ENCODE assay signal across 1 cellular context in genomic region chr19:29887498-29887897, GRCh38.
TF ChIP-seq lines count a peak whose summit lies in the region.

No MANE protein-coding gene starts in this region.

TF ChIP-seq in K562, 482 proteins besides CTCF, POLR2A, EP300 and RAD21 (continued from another document):
- TF ChIP-seq MNT (conservative IDR thresholded peaks at IDR 0.05) = peak; percentile 40 to 70; a peak in 3 of 4 replicates
- TF ChIP-seq GABPA (tag; conservative IDR thresholded peaks at IDR 0.05; ENCODE audit: low read depth) = peak; percentile 39; the same call in 1 of the 2 replicates
- TF ChIP-seq MYC (IDR thresholded peaks at IDR 0.05; ENCODE audit: low read depth, low read length) = peak; percentile 71
- no peak for TF ChIP-seq MYC (CRISPR knock-in tag; IDR thresholded peaks at IDR 0.05; ENCODE audit: borderline replicate concordance, low read depth)
- TF ChIP-seq MAFG (tag; conservative IDR thresholded peaks at IDR 0.05) = 0 out of 2 replicates have a peak, but pooled peaks have one; percentile 18
- 0 out of 2 replicates have a peak, but pooled peaks have one; percentile 15 for TF ChIP-seq ATF7 (IDR thresholded peaks at IDR 0.05)
- TF ChIP-seq CTBP1 (IDR thresholded peaks at IDR 0.05; ENCODE audit: borderline replicate concordance) = peak; percentile 66; the same call in 1 of the 2 replicates
- TF ChIP-seq FOXK2 (conservative IDR thresholded peaks at IDR 0.05 in 1 of 2, IDR thresholded peaks at IDR 0.05 in 1 of 2; ENCODE audit: low read depth in 2 of 2) = peak in 1 of 2 experiments; percentile 42; a peak in 1 of 4 replicates
- peak; percentile 25; the same call in 1 of the 2 replicates for TF ChIP-seq C11orf30 (IDR thresholded peaks at IDR 0.05; ENCODE audit: low read depth)
- TF ChIP-seq ZKSCAN3 (CRISPR knock-in tag; IDR thresholded peaks at IDR 0.05) = no peak
- peak; percentile 22; the same call in 1 of the 2 replicates for TF ChIP-seq MAFK (IDR thresholded peaks at IDR 0.05; ENCODE audit: low read length)
- TF ChIP-seq ETV1 (tag; conservative IDR thresholded peaks at IDR 0.05; ENCODE audit: low read depth) = peak; percentile 70; the same call in 1 of the 2 replicates
- TF ChIP-seq MTA3 (IDR thresholded peaks at IDR 0.05; ENCODE audit: borderline replicate concordance) = peak; percentile 27; the same call in 1 of the 2 replicates
- no peak for TF ChIP-seq KAT2B (IDR thresholded peaks at IDR 0.05; ENCODE audit: low read depth, low read length)
- TF ChIP-seq HDAC1 (IDR thresholded peaks at IDR 0.05) = peak in 1 of 2 experiments; percentile 24; a peak in 1 of 4 replicates
- TF ChIP-seq JUND (IDR thresholded peaks at IDR 0.05; ENCODE audit: borderline replicate concordance, low read depth, low read length) = peak; percentile 23; the same call in 1 of the 2 replicates
- no peak for TF ChIP-seq JUND (tag; IDR thresholded peaks at IDR 0.05; ENCODE audit: borderline replicate concordance, low read depth, low read length)
- TF ChIP-seq ELF1 (tag; IDR thresholded peaks at IDR 0.05) = peak; percentile 36; the same call in 1 of the 2 replicates
- no peak for TF ChIP-seq L3MBTL2 (IDR thresholded peaks at IDR 0.05)
- TF ChIP-seq SPI1 (IDR thresholded peaks at IDR 0.05; ENCODE audit: borderline replicate concordance, low read depth, low read length) = peak; percentile 78
- TF ChIP-seq MAZ (CRISPR knock-in tag; conservative IDR thresholded peaks at IDR 0.05 in 1 of 2, IDR thresholded peaks at IDR 0.05 in 1 of 2) = 0 out of 4 replicates have a peak, but pooled peaks of 1 of the 2 experiments have one; percentile 24
- peak; percentile 76 for TF ChIP-seq NFE2 (IDR thresholded peaks at IDR 0.05; ENCODE audit: low read depth)
- 0 out of 2 replicates have a peak, but pooled peaks have one; percentile 10 for TF ChIP-seq SOX6 (IDR thresholded peaks at IDR 0.05)
- peak; percentile 65 for TF ChIP-seq BHLHE40 (IDR thresholded peaks at IDR 0.05; ENCODE audit: low read length)
- peak in 1 of 2 experiments; percentile 19; a peak in 1 of 4 replicates for TF ChIP-seq NRF1 (conservative IDR thresholded peaks at IDR 0.05 in 1 of 2, IDR thresholded peaks at IDR 0.05 in 1 of 2)
- TF ChIP-seq MECOM (CRISPR knock-in tag; IDR thresholded peaks at IDR 0.05) = no peak
- TF ChIP-seq CREB3L1 (IDR thresholded peaks at IDR 0.05; ENCODE audit: borderline replicate concordance, low read depth) = 0 out of 2 replicates have a peak, but pooled peaks have one; percentile 38
- TF ChIP-seq MLLT1 (IDR thresholded peaks at IDR 0.05) = no peak
- TF ChIP-seq KDM1A (IDR thresholded peaks at IDR 0.05) = peak in 1 of 2 experiments; percentile 57; a peak in 1 of 4 replicates
